Comparison of ENCODE assay signal across 18 cellular contexts in genomic region chr12:69417741-69418167, GRCh38. TPM values are rescaled to one million over a fixed set of nuclear protein-coding genes. Genes with fewer than 3 reads are reported as not detected.
DNase-seq lines count a peak whose midpoint lies in the region; ATAC-seq, FAIRE-seq and TF ChIP-seq lines count a peak whose summit lies in the region.
"Had no signal": no experiment of that assay in that cellular context is flagged by ENCODE, and none has a peak within 500 bp of the region (broad histone marks: within the 10 kb centered on the region; RNA-seq: fewer than 3 reads in every experiment).

No MANE protein-coding gene starts in this region.

- intact Hi-C loops in HepG2 (cut with micrococcal nuclease; ENCODE audit: unreplicated experiment), result loop anchor here (2.0 kb wide), 1 partner anchor 153 kb away; no protein-coding TSS in a partner anchor

- DNase-seq in DMS53 (lab: John Stamatoyannopoulos, UW) (peak; percentile 24), DMS53 treated with DMSO at 0.1 percent for 48 hours (lab: John Stamatoyannopoulos, UW; ENCODE audit: unreplicated experiment) (no peak), HepG2 (ENCODE audit: low spot score) (peak; percentile 81), smooth muscle cell (lab: John Stamatoyannopoulos, UW; ENCODE audit: unreplicated experiment) (no peak), anterior cingulate cortex (lab: John Stamatoyannopoulos, UW) (no peak), NCI-H446 (lab: John Stamatoyannopoulos, UW) (no peak)
- DNase-seq: 8988T; ACHN; Calu3; CD4-positive, CD25-positive, alpha-beta regulatory T cell; DND-41; GDM1 had no signal

- H2AFZ ChIP-seq in HepG2 (ENCODE audit: low read length) (no peak overlapping the region), smooth muscle cell (ENCODE audit: low read depth) (no peak overlapping the region)

- H3K4me3 ChIP-seq in HepG2 (replicated peaks in 1 of 3; ENCODE audit: insufficient read depth in 1 of 3, low read depth in 2 of 3, low read length in 3 of 3) (peak overlapping the region in 1 of 3 experiments; percentile 5; a peak in 1 of 6 replicates), smooth muscle cell (no peak overlapping the region)
- H3K4me3 ChIP-seq: BLaER1 treated with 17β-estradiol and CSF1 and Interleukin-3, amounts not matched to agents 10 nM and 100 nM had no signal

- in situ Hi-C loops in HepG2 (cut with HindIII; ENCODE audit: extremely low pct_ligation_motif_present, low pct_unique_long_range_greater_than_20kb), result no loop called here

- H3K4me2 ChIP-seq in HepG2 (ENCODE audit: low read depth, low read length) (peak overlapping the region; percentile 61), smooth muscle cell (no peak overlapping the region)
- H3K4me2 ChIP-seq: BLaER1 treated with 17β-estradiol and CSF1 and Interleukin-3, amounts not matched to agents 10 nM and 100 nM; KMS-11 had no signal

- H3K9ac ChIP-seq in HepG2 (ENCODE audit: insufficient read depth, low read depth, low read length) (no peak overlapping the region; the same call in 1 of the 2 replicates), smooth muscle cell (ENCODE audit: low read depth) (no peak overlapping the region)
- H3K9ac ChIP-seq: BLaER1 treated with 17β-estradiol and CSF1 and Interleukin-3, amounts not matched to agents 10 nM and 100 nM; KMS-11 had no signal

- H3K36me3 ChIP-seq in HepG2 (replicated peaks in 1 of 2; ENCODE audit: control insufficient read depth in 1 of 2, insufficient read depth in 2 of 2, low read length in 2 of 2) (no peaks in the 10 kb centered on the region), smooth muscle cell (ENCODE audit: low read depth) (no peaks in the 10 kb centered on the region)

- TF ChIP-seq EP300 in HepG2 (IDR thresholded peaks at IDR 0.05; ENCODE audit: low read depth in 2 of 2, low read length in 2 of 2) (no peak), HepG2 (CRISPR knock-in tag; IDR thresholded peaks at IDR 0.05; ENCODE audit: borderline replicate concordance) (no peak)

- H3K9me3 ChIP-seq in HepG2 (ENCODE audit: low read length) (no peaks in the 10 kb centered on the region), smooth muscle cell (replicated peaks; ENCODE audit: low read depth) (no peaks in the 10 kb centered on the region)
- H3K9me3 ChIP-seq: BLaER1 treated with 17β-estradiol and CSF1 and Interleukin-3, amounts not matched to agents 10 nM and 100 nM had no signal

- peak; percentile 58 for FAIRE-seq in HepG2 (lab: Jason Lieb, UNC)
- FAIRE-seq: GM12892 had no signal

- no peak for TF ChIP-seq POLR2A in HepG2 (IDR thresholded peaks at IDR 0.05; ENCODE audit: insufficient read depth in 1 of 2, low read depth in 2 of 2, low read length in 2 of 2)

- POLR2A ChIA-PET in HepG2 (lab: Yijun Ruan, JAX), result interaction anchor here (0.6 to 1.5 kb wide), 5 partner anchors 52 to 153 kb away, joined by 3 to 4 read pairs (median 3); partner anchors contain the start of gene FRS2

- no peaks in the 10 kb centered on the region for H3K27me3 ChIP-seq in HepG2 (ENCODE audit: control insufficient read depth in 1 of 2, insufficient read depth in 2 of 2, low read length in 2 of 2)
- no peaks in the 10 kb centered on the region for H3K27me3 ChIP-seq in smooth muscle cell (ENCODE audit: low read depth)
- H3K27me3 ChIP-seq: BLaER1 treated with 17β-estradiol and CSF1 and Interleukin-3, amounts not matched to agents 10 nM and 100 nM had no signal

- no peak for TF ChIP-seq RAD21 in HepG2 (CRISPR knock-in tag; IDR thresholded peaks at IDR 0.05)

- H3F3A ChIP-seq in smooth muscle cell (ENCODE audit: low read depth), result peaks cover 13% of the 10 kb centered on the region

- H3K4me1 ChIP-seq in HepG2 (ENCODE audit: insufficient read depth, low read length) (peaks cover 74% of the 10 kb centered on the region), smooth muscle cell (ENCODE audit: low read depth) (peaks cover 6% of the 10 kb centered on the region)
- H3K4me1 ChIP-seq: BLaER1 treated with 17β-estradiol and CSF1 and Interleukin-3, amounts not matched to agents 10 nM and 100 nM had no signal

- CTCF ChIA-PET in HepG2 (lab: Yijun Ruan, JAX; ENCODE audit: low intra/inter-chr PET ratio, low total read pairs), result no interaction called here

- TF ChIP-seq CTCF in VCaP (conservative IDR thresholded peaks at IDR 0.05) (no peak), HepG2 (CRISPR knock-in tag; IDR thresholded peaks at IDR 0.05) (no peak), smooth muscle cell (IDR thresholded peaks at IDR 0.05; ENCODE audit: borderline replicate concordance, insufficient read depth, poor library complexity, severe bottlenecking) (no peak)

- ATAC-seq in HepG2, result peak; percentile 14; the same call in 1 of the 3 replicates
- ATAC-seq in HG03378 (IDR thresholded peaks at IDR 0.05; ENCODE audit: unreplicated experiment), result no peak
- ATAC-seq: HCT116 had no signal

- H3K27ac ChIP-seq in VCaP (peak overlapping the region; percentile 79), HepG2 (ENCODE audit: extremely low read length, insufficient read depth, low read length) (peak overlapping the region; percentile 63), smooth muscle cell (ENCODE audit: low read depth) (peak overlapping the region; percentile 10)
- H3K27ac ChIP-seq: BLaER1 treated with 17β-estradiol and CSF1 and Interleukin-3, amounts not matched to agents 10 nM and 100 nM; KMS-11 had no signal

- WGBS in HepG2 (ENCODE audit: low lambda C conversion rate), result 7% methylated on average over 5 of the region's 5 CpGs
- 84% methylated on average over 5 of the region's 5 CpGs for WGBS in smooth muscle cell (ENCODE audit: low lambda C conversion rate)

- no TSS peak for BruUV-seq in HepG2 (replicated peaks; lab: Mats Ljungman, UMichigan)

- H4K20me1 ChIP-seq in HepG2 (ENCODE audit: insufficient read depth, low read length) (no peaks in the 10 kb centered on the region), smooth muscle cell (ENCODE audit: low read depth) (no peaks in the 10 kb centered on the region)
- H4K20me1 ChIP-seq: BLaER1 treated with 17β-estradiol and CSF1 and Interleukin-3, amounts not matched to agents 10 nM and 100 nM had no signal

- H3K79me2 ChIP-seq in HepG2 (ENCODE audit: insufficient read depth, low read length) (no peaks in the 10 kb centered on the region), smooth muscle cell (ENCODE audit: low read depth) (no peaks in the 10 kb centered on the region)

TF ChIP-seq in HepG2, 621 proteins besides CTCF, POLR2A, EP300 and RAD21 (continues in another document):
- TF ChIP-seq CBX2 (IDR thresholded peaks at IDR 0.05; ENCODE audit: low read depth, low read length) (no peak), CBX2 (CRISPR knock-in tag; IDR thresholded peaks at IDR 0.05; ENCODE audit: low read depth) (no peak), NKX3-1 (CRISPR knock-in tag; IDR thresholded peaks at IDR 0.05) (no peak)

RNA-seq across cellular contexts. Expression of gene FRS2, which starts 52.4 kb away (rescaled TPM):
- total RNA-seq in HepG2 (2016; rRNA removed; fragmentation: Illumina TruSeq; extraction: Trizol) (16.8 and 31.4 TPM in 2 replicates), smooth muscle cell (90.2 and 169 TPM in 2 replicates)
- 4.7 and 5.6 TPM in 2 replicates for total RNA-seq in HepG2 (2016; cell fraction: cytosol; rRNA removed; fragmentation: Illumina TruSeq; extraction: Trizol; ENCODE audit: low read depth)
- 16.4 and 31.5 TPM in 2 replicates for total RNA-seq in HepG2 (2016; cell fraction: insoluble cytoplasmic fraction; rRNA removed; fragmentation: Illumina TruSeq; extraction: Trizol)
- 22.4 and 22.5 TPM in 2 replicates for total RNA-seq in HepG2 (2016; cell fraction: membrane; rRNA removed; fragmentation: Illumina TruSeq; extraction: Trizol)
- total RNA-seq in HepG2 (2016; cell fraction: nucleus; rRNA removed; fragmentation: Illumina TruSeq; extraction: Trizol), result 28.4 and 31.2 TPM in 2 replicates
- polyA plus RNA-seq in HepG2 (2011; rRNA removed) (6.9 and 8.3 TPM in 2 replicates), smooth muscle cell (21.6 and 23.8 TPM in 2 replicates)
- 4.1 and 5.5 TPM in 2 replicates for polyA plus RNA-seq in HepG2 (2011; cell fraction: cytosol; rRNA removed)
- polyA plus RNA-seq in HepG2 (2011; cell fraction: nucleus; rRNA removed), result 6.9 and 7.2 TPM in 2 replicates
- 6.1 and 7.0 TPM in 2 replicates for polyA plus RNA-seq in HepG2 (2012)
- 1.2 TPM in 2 replicates for polyA plus RNA-seq in HepG2 (2016; cell fraction: cytosol; fragmentation: Illumina TruSeq; extraction: Trizol; ENCODE audit: low read depth)
- 14.7 and 15.8 TPM in 2 replicates for polyA plus RNA-seq in HepG2 (2016; cell fraction: insoluble cytoplasmic fraction; fragmentation: Illumina TruSeq; extraction: Trizol; ENCODE audit: low read depth)
- 5.8 and 7.6 TPM in 2 replicates for polyA plus RNA-seq in HepG2 (2016; cell fraction: membrane; fragmentation: Illumina TruSeq; extraction: Trizol; ENCODE audit: low read depth)
- polyA plus RNA-seq in HepG2 (2016; cell fraction: nucleus; fragmentation: Illumina TruSeq; extraction: Trizol; ENCODE audit: insufficient read depth, low read depth), result 17.3 and 19.7 TPM in 2 replicates
- 11.2 and 18.2 TPM in 2 replicates for polyA minus RNA-seq in HepG2 (2011; rRNA and poly(A)+ RNA removed; ENCODE audit: low replicate concordance)
- 10.3 and 13.9 TPM in 2 replicates for polyA minus RNA-seq in HepG2 (2011; cell fraction: cytosol; rRNA and poly(A)+ RNA removed)
- polyA minus RNA-seq in HepG2 (2011; cell fraction: nucleus; rRNA and poly(A)+ RNA removed), result 43.4 and 53.3 TPM in 2 replicates

RNA-seq across cellular contexts. Expression of gene YEATS4, which starts 58.2 kb away (rescaled TPM):
- 45.0 and 51.7 TPM in 2 replicates for total RNA-seq in HepG2 (2016; rRNA removed; fragmentation: Illumina TruSeq; extraction: Trizol)
- 11.6 and 14.0 TPM in 2 replicates for total RNA-seq in HepG2 (2016; cell fraction: cytosol; rRNA removed; fragmentation: Illumina TruSeq; extraction: Trizol; ENCODE audit: low read depth)
- total RNA-seq in HepG2 (2016; cell fraction: insoluble cytoplasmic fraction; rRNA removed; fragmentation: Illumina TruSeq; extraction: Trizol), result 45.7 and 59.8 TPM in 2 replicates
- total RNA-seq in HepG2 (2016; cell fraction: membrane; rRNA removed; fragmentation: Illumina TruSeq; extraction: Trizol), result 25.6 and 27.0 TPM in 2 replicates
- 21.7 and 27.0 TPM in 2 replicates for total RNA-seq in HepG2 (2016; cell fraction: nucleus; rRNA removed; fragmentation: Illumina TruSeq; extraction: Trizol)
- 10.0 and 16.8 TPM in 2 replicates for polyA plus RNA-seq in HepG2 (2011; rRNA removed)
- 16.1 and 23.0 TPM in 2 replicates for polyA plus RNA-seq in HepG2 (2011; cell fraction: cytosol; rRNA removed)
- polyA plus RNA-seq in HepG2 (2011; cell fraction: nucleus; rRNA removed), result 6.9 and 7.4 TPM in 2 replicates
- polyA plus RNA-seq in HepG2 (2012), result 17.1 and 21.3 TPM in 2 replicates
- polyA plus RNA-seq in HepG2 (2016; cell fraction: cytosol; fragmentation: Illumina TruSeq; extraction: Trizol; ENCODE audit: low read depth), result 10.2 and 11.1 TPM in 2 replicates
- polyA plus RNA-seq in HepG2 (2016; cell fraction: insoluble cytoplasmic fraction; fragmentation: Illumina TruSeq; extraction: Trizol; ENCODE audit: low read depth), result 58.2 and 68.3 TPM in 2 replicates
- 21.0 and 21.8 TPM in 2 replicates for polyA plus RNA-seq in HepG2 (2016; cell fraction: membrane; fragmentation: Illumina TruSeq; extraction: Trizol; ENCODE audit: low read depth)
- polyA plus RNA-seq in HepG2 (2016; cell fraction: nucleus; fragmentation: Illumina TruSeq; extraction: Trizol; ENCODE audit: insufficient read depth, low read depth), result 28.6 and 30.9 TPM in 2 replicates
- 7.0 and 10.3 TPM in 2 replicates for polyA minus RNA-seq in HepG2 (2011; rRNA and poly(A)+ RNA removed; ENCODE audit: low replicate concordance)
- 10.5 and 11.3 TPM in 2 replicates for polyA minus RNA-seq in HepG2 (2011; cell fraction: cytosol; rRNA and poly(A)+ RNA removed)
- 16.4 and 19.7 TPM in 2 replicates for polyA minus RNA-seq in HepG2 (2011; cell fraction: nucleus; rRNA and poly(A)+ RNA removed)
- 22.8 and 32.7 TPM in 2 replicates for total RNA-seq in smooth muscle cell
- 9.9 and 21.4 TPM in 2 replicates for polyA plus RNA-seq in smooth muscle cell

Comparison
In these comparisons a context has a peak if more than half of its experiments do, and no peak if none do; other contexts are left out.
1. DNase-seq: peak in DMS53 (single experiment) and HepG2 (single experiment); none in DMS53 treated with DMSO at 0.1 percent for 48 hours (single experiment), smooth muscle cell (single experiment), anterior cingulate cortex (0 of 58) and NCI-H446 (0 of 2).
2. H3K27ac ChIP-seq: peak in every context shown above with its lines; median percentile 79 in VCaP; 63 in HepG2; 10 in smooth muscle cell.